In the genomic region with DNA sequence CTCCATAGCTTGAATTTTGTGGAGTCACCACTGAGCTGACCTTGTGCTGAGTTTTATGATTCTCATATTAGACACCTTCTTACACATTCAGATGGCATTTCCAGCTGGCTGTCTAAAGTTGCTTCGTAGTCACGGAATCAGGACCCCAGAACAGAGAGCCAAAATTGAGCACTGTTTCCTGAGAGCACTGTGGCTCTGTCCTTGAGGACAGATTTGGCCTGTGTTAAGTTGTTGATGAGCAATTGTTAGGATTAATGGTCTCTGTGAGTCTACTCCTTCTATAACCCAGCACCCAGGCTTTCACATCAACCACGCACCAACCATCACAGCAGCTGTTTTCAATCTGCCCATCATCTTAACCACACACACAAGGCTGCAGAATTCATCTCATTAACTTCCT, we compare ENCODE assay signal across 24 cellular contexts.
A peak's percentile ranks its signal among the peaks of the same experiment; 100 is the strongest.
DNase-seq lines count a peak whose midpoint lies in the region; ATAC-seq, FAIRE-seq and TF ChIP-seq lines count a peak whose summit lies in the region.
"Had no signal": no experiment of that assay in that cellular context is flagged by ENCODE, and none has a peak within 500 bp of the region (broad histone marks: within the 10 kb centered on the region; RNA-seq: fewer than 3 reads in every experiment).

No MANE protein-coding gene starts in this region.

- CTCF ChIA-PET in AG04449 (lab: Yijun Ruan, JAX): interaction anchor here (0.8 to 0.9 kb wide), 2 partner anchors 12 to 16 kb away, joined by 3 read pairs; no protein-coding TSS in a partner anchor

- no peak for TF ChIP-seq CTCF in AG04449 (IDR thresholded peaks at IDR 0.05; ENCODE audit: insufficient read depth, low read length, missing control alignments)

- DNase-seq in AG04449 (ENCODE audit: low read depth, low spot score) (peak; percentile 82), GM03348 (ENCODE audit: low spot score) (peak; percentile 79), MV-4-11 (lab: John Stamatoyannopoulos, UW) (peak; percentile 14), fibroblast of peridontal ligament (ENCODE audit: extremely low read depth) (peak; percentile 72), retina (no peak), RCC 7860 (ENCODE audit: low spot score) (no peak), DMS79 (lab: John Stamatoyannopoulos, UW) (no peak)
- DNase-seq: activated CD4-positive, alpha-beta T cell treated with anti-CD3 and anti-CD28 coated beads for 1 hour; activated T-cell treated with anti-CD3 and anti-CD28 coated beads, Interleukin-2, amount 50 U/mL, for 1 hour; cortex of kidney; heart right ventricle; natural killer cell; NCI-H1436 treated with DMSO at 0.1 percent for 48 hours; NCI-H2171; NCI-H526; Right ventricle myocardium superior; stimulated activated naive CD8-positive, alpha-beta T cell treated with anti-CD3 and anti-CD28 coated beads, Interleukin-15, amount 100 ng/mL, for 72 hours; transverse colon had no signal

- H3K4me3 ChIP-seq in AG04449 (ENCODE audit: low read depth, low read length): no peak overlapping the region
- H3K4me3 ChIP-seq: heart right ventricle, right atrium auricular region, transverse colon had no signal

- no peak for FAIRE-seq in RCC 7860 (lab: Jason Lieb, UNC)
- FAIRE-seq: GM19239, H1, TTC549 had no signal

- no peak for ATAC-seq in HG03025 (IDR thresholded peaks at IDR 0.05; ENCODE audit: low FRiP score, unreplicated experiment)
- ATAC-seq: heart right ventricle; left lobe of liver; natural killer cell; stimulated activated naive CD8-positive, alpha-beta T cell treated with anti-CD3 and anti-CD28 coated beads, Interleukin-15, amount 100 ng/mL, for 72 hours had no signal

- POLR2A ChIA-PET in AG04449 (lab: Yijun Ruan, JAX): interaction anchor here (0.6 to 1.4 kb wide), 3 partner anchors 9 to 22 kb away, joined by 3 to 5 read pairs (median 3); no protein-coding TSS in a partner anchor

Comparison
In these comparisons a context has a peak if more than half of its experiments do, and no peak if none do; other contexts are left out.
1. DNase-seq: peak in AG04449 (single experiment), GM03348 (single experiment), MV-4-11 (single experiment) and fibroblast of peridontal ligament (single experiment); none in retina (single experiment), RCC 7860 (single experiment) and DMS79 (single experiment).